23 cellular contexts compared by ENCODE assay signal in the genomic region with DNA sequence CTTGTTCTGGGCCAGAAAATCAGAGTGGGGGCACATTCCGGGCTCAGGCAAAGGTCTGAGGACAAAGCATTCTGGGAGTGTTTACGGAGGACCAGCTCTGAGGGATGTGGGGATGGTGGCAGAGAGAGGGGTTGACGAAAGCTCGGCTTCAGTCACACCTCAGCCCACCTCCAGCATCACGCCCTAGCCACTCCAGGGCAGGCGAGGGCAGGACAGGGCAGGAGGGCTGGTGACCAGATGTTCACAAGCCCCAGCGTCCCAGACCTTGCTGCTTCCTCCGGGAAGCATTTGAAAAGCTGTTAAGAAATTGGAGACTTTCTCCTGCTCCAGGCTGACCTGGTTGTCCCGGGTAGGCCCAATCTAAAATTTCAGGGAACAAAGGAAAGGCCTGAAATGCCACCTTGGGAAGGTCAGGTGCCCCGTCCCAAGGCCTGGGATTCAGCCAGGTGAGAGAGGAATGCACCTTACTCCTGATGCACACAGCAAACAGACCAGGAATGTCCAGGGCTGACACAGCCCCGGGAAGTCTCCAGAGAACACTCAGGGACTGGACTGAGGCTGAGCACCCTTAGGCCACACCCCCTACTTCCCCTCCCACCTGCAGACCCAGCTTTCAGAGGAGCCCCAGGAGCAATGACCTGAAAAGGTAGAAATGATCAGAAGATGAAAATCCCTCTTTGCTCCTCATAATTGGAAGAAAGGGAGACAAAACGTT.
"Had no signal": no experiment of that assay in that cellular context is flagged by ENCODE, and none has a peak within 500 bp of the region (broad histone marks: within the 10 kb centered on the region; RNA-seq: fewer than 3 reads in every experiment).

No MANE protein-coding gene starts in this region.

- DNase-seq: activated CD4-positive, alpha-beta memory T cell treated with anti-CD3 and anti-CD28 coated beads for 36 hours; activated CD4-positive, alpha-beta T cell treated with anti-CD3 and anti-CD28 coated beads for 48 hours; activated effector memory CD4-positive, alpha-beta T cell treated with anti-CD3 and anti-CD28 coated beads, Interleukin-2, amount 50 U/mL, for 16 hours; activated naive CD4-positive, alpha-beta T cell treated with anti-CD3 and anti-CD28 coated beads, Interleukin-2, amount 10 ng/mL, durations not matched to agents 7 days and 5 days; activated T-cell treated with anti-CD3 and anti-CD28 coated beads, Interleukin-2, amount 50 U/mL, for 72 hours; cortex of kidney; endodermal cell; head of caudate nucleus; kidney; natural killer cell; pancreas; right lobe of liver; small intestine; stimulated activated CD4-positive, alpha-beta T cell treated with anti-CD3 and anti-CD28 coated beads, Interleukin-2, amount 100 ng/mL, for 24 hours; stimulated activated naive CD8-positive, alpha-beta T cell treated with anti-CD3 and anti-CD28 coated beads, Interleukin-15, amount 100 ng/mL, for 72 hours; T-helper 17 cell; uterus had no signal

- H3K36me3 ChIP-seq: gastroesophageal sphincter, neutrophil, pancreas, right lobe of liver, tibial nerve, uterus had no signal

- H3K36me3 Mint-ChIP-seq: activated naive CD4-positive, alpha-beta T cell treated with anti-CD3 and anti-CD28 coated beads, Interleukin-2, amount 10 ng/mL, durations not matched to agents 7 days and 5 days; mesothelial cell of epicardium; natural killer cell; stimulated activated effector memory CD8-positive, alpha-beta T cell treated with anti-CD3 and anti-CD28 coated beads, Interleukin-12 subunit alpha, Interleukin-12 subunit beta, amount 100 ng/mL, for 72 hours had no signal

- FAIRE-seq: kidney, pancreas, small intestine had no signal

- H3K27ac Mint-ChIP-seq: activated CD4-positive, alpha-beta memory T cell treated with anti-CD3 and anti-CD28 coated beads for 36 hours; activated naive CD4-positive, alpha-beta T cell treated with anti-CD3 and anti-CD28 coated beads, Interleukin-2, amount 10 ng/mL, durations not matched to agents 7 days and 5 days; activated T-cell treated with anti-CD3 and anti-CD28 coated beads, Interleukin-2, amount 50 U/mL, for 72 hours; endodermal cell; mesothelial cell of epicardium; natural killer cell; stimulated activated effector memory CD8-positive, alpha-beta T cell treated with anti-CD3 and anti-CD28 coated beads, Interleukin-12 subunit alpha, Interleukin-12 subunit beta, amount 100 ng/mL, for 72 hours; T-helper 17 cell had no signal

- H3K4me1 ChIP-seq: gastroesophageal sphincter, pancreas, right lobe of liver, tibial nerve, uterus had no signal

- H3K9me3 Mint-ChIP-seq: natural killer cell had no signal

- H3K27ac ChIP-seq: gastroesophageal sphincter, neutrophil, pancreas, right lobe of liver, tibial nerve, uterus had no signal

- H3K4me3 Mint-ChIP-seq: activated CD4-positive, alpha-beta memory T cell treated with anti-CD3 and anti-CD28 coated beads for 36 hours; activated naive CD4-positive, alpha-beta T cell treated with anti-CD3 and anti-CD28 coated beads, Interleukin-2, amount 10 ng/mL, durations not matched to agents 7 days and 5 days; activated T-cell treated with anti-CD3 and anti-CD28 coated beads, Interleukin-2, amount 50 U/mL, for 72 hours; endodermal cell; mesothelial cell of epicardium; natural killer cell; stimulated activated effector memory CD8-positive, alpha-beta T cell treated with anti-CD3 and anti-CD28 coated beads, Interleukin-12 subunit alpha, Interleukin-12 subunit beta, amount 100 ng/mL, for 72 hours; stimulated activated naive CD8-positive, alpha-beta T cell treated with anti-CD3 and anti-CD28 coated beads, Interleukin-15, amount 100 ng/mL, for 72 hours; T-helper 17 cell had no signal

- H3K4me3 ChIP-seq: gastroesophageal sphincter, pancreas, right lobe of liver, tibial nerve, uterus had no signal

- H3K9me3 ChIP-seq: neutrophil, pancreas, uterus had no signal

- H3K27me3 ChIP-seq: neutrophil, pancreas, right lobe of liver, tibial nerve, uterus had no signal

- H3K4me1 Mint-ChIP-seq: activated naive CD4-positive, alpha-beta T cell treated with anti-CD3 and anti-CD28 coated beads, Interleukin-2, amount 10 ng/mL, durations not matched to agents 7 days and 5 days; mesothelial cell of epicardium; natural killer cell; stimulated activated effector memory CD8-positive, alpha-beta T cell treated with anti-CD3 and anti-CD28 coated beads, Interleukin-12 subunit alpha, Interleukin-12 subunit beta, amount 100 ng/mL, for 72 hours; stimulated activated naive CD8-positive, alpha-beta T cell treated with anti-CD3 and anti-CD28 coated beads, Interleukin-15, amount 100 ng/mL, for 72 hours; T-helper 17 cell had no signal

- ATAC-seq: activated T-cell treated with anti-CD3 and anti-CD28 coated beads, Interleukin-2, amount 50 U/mL, for 72 hours; gastroesophageal sphincter; left lobe of liver; natural killer cell; pancreas; right lobe of liver; stimulated activated effector memory CD8-positive, alpha-beta T cell treated with anti-CD3 and anti-CD28 coated beads, Interleukin-12 subunit alpha, Interleukin-12 subunit beta, amount 100 ng/mL, for 72 hours; stimulated activated naive CD8-positive, alpha-beta T cell treated with anti-CD3 and anti-CD28 coated beads, Interleukin-15, amount 100 ng/mL, for 72 hours; T-helper 17 cell had no signal

- H3K27me3 Mint-ChIP-seq: T-helper 17 cell had no signal
